Comparison of ENCODE assay signal across 30 cellular contexts in genomic region chr17:1024076-1024475, GRCh38.
"Had no signal": no experiment of that assay in that cellular context is flagged by ENCODE, and none has a peak within 500 bp of the region (broad histone marks: within the 10 kb centered on the region; RNA-seq: fewer than 3 reads in every experiment).

No MANE protein-coding gene starts in this region.

- H3K9me3 ChIP-seq: SJCRH30 had no signal

- H3K4me3 ChIP-seq: SJCRH30, SK-N-MC had no signal

- H3K27ac ChIP-seq: SJCRH30, SK-N-MC, WERI-Rb-1 had no signal

- H3K36me3 ChIP-seq: SJCRH30, WERI-Rb-1 had no signal

- FAIRE-seq: bronchial epithelial cell had no signal

- DNase-seq: activated CD4-positive, alpha-beta memory T cell treated with anti-CD3 and anti-CD28 coated beads, Interleukin-2, amount 10 ng/mL, durations not matched to agents 7 days and 5 days; activated CD4-positive, alpha-beta T cell treated with anti-CD3 and anti-CD28 coated beads for 1 hour; activated CD4-positive, alpha-beta T cell treated with anti-CD3 and anti-CD28 coated beads for 48 hours; activated CD4-positive, CD25-positive, alpha-beta regulatory T cell; activated CD8-positive, alpha-beta memory T cell treated with anti-CD3 and anti-CD28 coated beads for 24 hours; activated CD8-positive, alpha-beta memory T cell treated with anti-CD3 and anti-CD28 coated beads, Interleukin-2, amount 10 ng/mL, durations not matched to agents 7 days and 5 days; activated CD8-positive, alpha-beta memory T cell treated with anti-CD3 and anti-CD28 coated beads, Interleukin-2, amount 50 U/mL, for 48 hours; activated effector memory CD4-positive, alpha-beta T cell treated with Interleukin-2 at 50 U/mL for 16 hours; activated naive CD4-positive, alpha-beta T cell treated with anti-CD3 and anti-CD28 coated beads, Interleukin-2, amount 10 ng/mL, durations not matched to agents 7 days and 5 days; activated naive CD8-positive, alpha-beta T cell treated with anti-CD3 and anti-CD28 coated beads, Interleukin-2, amount 50 U/mL, for 24 hours; activated T-cell treated with anti-CD3 and anti-CD28 coated beads, Interleukin-2, amount 50 U/mL, for 48 hours; anterior cingulate cortex; caudate nucleus; cerebellar nuclear complex; MM.1S; MV-4-11; NCI-H1092; NCI-H1436 treated with DMSO at 0.1 percent for 48 hours; NCI-H1694 treated with DMSO at 0.1 percent for 48 hours; NCI-H2029; NCI-H345; NCI-H526; NCI-H748 treated with DMSO at 0.1 percent for 48 hours; OCI-M1; Right ventricle myocardium superior; SJCRH30; T1000; WERI-Rb-1 had no signal

- H3K27me3 ChIP-seq: SJCRH30 had no signal

- ATAC-seq: activated CD8-positive, alpha-beta memory T cell treated with anti-CD3 and anti-CD28 coated beads, Interleukin-2, amount 10 ng/mL, durations not matched to agents 7 days and 5 days; activated naive CD8-positive, alpha-beta T cell treated with anti-CD3 and anti-CD28 coated beads, Interleukin-2, amount 50 U/mL, for 24 hours had no signal
